8 cellular contexts compared by ENCODE assay signal in genomic region chr2:128304715-128305554, GRCh38. TPM values are rescaled to one million over a fixed set of nuclear protein-coding genes. Genes with fewer than 3 reads are reported as not detected.
DNase-seq lines count a peak whose midpoint lies in the region; ATAC-seq and TF ChIP-seq lines count a peak whose summit lies in the region.

No MANE protein-coding gene starts in this region.

- no peaks in the 10 kb centered on the region for H3K9me3 Mint-ChIP-seq in activated naive CD4-positive, alpha-beta T cell treated with anti-CD3 and anti-CD28 coated beads, Interleukin-2, amount 50 U/mL, for 72 hours

- in situ Hi-C loops in astrocyte of the cerebellum (cut with HindIII; ENCODE audit: low sequenced_read_pairs), result loop anchor here (5.0 to 25.0 kb wide), 3 partner anchors 43 to 957 kb away; no protein-coding TSS in a partner anchor

- H3K36me3 Mint-ChIP-seq in activated naive CD4-positive, alpha-beta T cell treated with anti-CD3 and anti-CD28 coated beads, Interleukin-2, amount 50 U/mL, for 72 hours, result no peaks in the 10 kb centered on the region

- no peak overlapping the region for H3K27ac Mint-ChIP-seq in activated naive CD4-positive, alpha-beta T cell treated with anti-CD3 and anti-CD28 coated beads, Interleukin-2, amount 50 U/mL, for 72 hours

- DNase-seq in DMS53 (lab: John Stamatoyannopoulos, UW) (peak; percentile 61), NCI-H187 (lab: John Stamatoyannopoulos, UW) (peak; percentile 44 to 80), astrocyte of the cerebellum (ENCODE audit: low read depth) (peak; percentile 93), islet precursor cell (peak; percentile 75), stromal cell of bone marrow (ENCODE audit: low read depth) (peak; percentile 83)
- no peak for DNase-seq in activated naive CD4-positive, alpha-beta T cell treated with anti-CD3 and anti-CD28 coated beads, Interleukin-2, amount 50 U/mL, for 72 hours (ENCODE audit: low spot score in 2 of 2)
- DNase-seq in activated T-cell treated with anti-CD3 and anti-CD28 coated beads, Interleukin-2, amount 50 U/mL, for 1 hour, result no peak

- no peak for ATAC-seq in activated naive CD4-positive, alpha-beta T cell treated with anti-CD3 and anti-CD28 coated beads, Interleukin-2, amount 50 U/mL, for 72 hours
- ATAC-seq in GM19452 (IDR thresholded peaks at IDR 0.05; ENCODE audit: unreplicated experiment), result no peak

- no peak for TF ChIP-seq CTCF in astrocyte of the cerebellum (IDR thresholded peaks at IDR 0.05; ENCODE audit: low read depth, low read length, missing control alignments)

- H3K4me3 ChIP-seq in astrocyte of the cerebellum (ENCODE audit: low read depth, low read length), result no peak overlapping the region

RNA-seq across cellular contexts. Expression of gene HS6ST1, which starts 13.7 kb away (rescaled TPM):
- total RNA-seq in activated naive CD4-positive, alpha-beta T cell treated with anti-CD3 and anti-CD28 coated beads, Interleukin-2, amount 50 U/mL, for 72 hours, result 10 to 100 TPM in 1 of 2 donors, 1 to 10 TPM in 1; 2.9 to 14.5 TPM

Comparison
In these comparisons a context has a peak if more than half of its experiments do, and no peak if none do; other contexts are left out.
1. DNase-seq: peak in DMS53 (single experiment), NCI-H187 (2 of 2), astrocyte of the cerebellum (single experiment), islet precursor cell (single experiment) and stromal cell of bone marrow (single experiment); none in activated naive CD4-positive, alpha-beta T cell treated with anti-CD3 and anti-CD28 coated beads, Interleukin-2, amount 50 U/mL, for 72 hours (0 of 2) and activated T-cell treated with anti-CD3 and anti-CD28 coated beads, Interleukin-2, amount 50 U/mL, for 1 hour (single experiment).